ENCODE assay signal across 16 cellular contexts in genomic region chr3:35422826-35423601, GRCh38.
DNase-seq lines count a peak whose midpoint lies in the region; ATAC-seq, FAIRE-seq and TF ChIP-seq lines count a peak whose summit lies in the region.
"Had no signal": no experiment of that assay in that cellular context is flagged by ENCODE, and none has a peak within 500 bp of the region (broad histone marks: within the 10 kb centered on the region; RNA-seq: fewer than 3 reads in every experiment).

No MANE protein-coding gene starts in this region.

- H3K4me1 ChIP-seq in astrocyte (ENCODE audit: insufficient read depth, low read length) = peaks cover 15% of the 10 kb centered on the region
- no peaks in the 10 kb centered on the region for H3K4me1 ChIP-seq in hepatocyte (ENCODE audit: insufficient read depth)
- H3K4me1 ChIP-seq in effector memory CD4-positive, alpha-beta T cell (ENCODE audit: control insufficient read depth, insufficient read depth, low read length, poor library complexity, severe bottlenecking) = no peaks in the 10 kb centered on the region
- H3K4me1 ChIP-seq in gastrocnemius medialis = no peaks in the 10 kb centered on the region

- H3K36me3 ChIP-seq in astrocyte (ENCODE audit: insufficient read depth, low read length) = no peaks in the 10 kb centered on the region
- H3K36me3 ChIP-seq in hepatocyte (replicated peaks; ENCODE audit: insufficient read depth, low read depth) = no peaks in the 10 kb centered on the region
- no peaks in the 10 kb centered on the region for H3K36me3 ChIP-seq in effector memory CD4-positive, alpha-beta T cell (ENCODE audit: control insufficient read depth, insufficient read depth, low read length)
- H3K36me3 ChIP-seq in gastrocnemius medialis = no peaks in the 10 kb centered on the region

- ATAC-seq in HG03432 (IDR thresholded peaks at IDR 0.05; ENCODE audit: unreplicated experiment) (no peak), gastrocnemius medialis (no peak)
- ATAC-seq: activated CD4-positive, CD25-positive, alpha-beta regulatory T cell treated with anti-CD3 and anti-CD28 coated beads, Interleukin-2, amount 50 U/mL, for 24 hours; activated CD8-positive, alpha-beta memory T cell treated with anti-CD3 and anti-CD28 coated beads, Interleukin-2, amount 10 ng/mL, durations not matched to agents 7 days and 5 days had no signal

- H3K9me2 ChIP-seq in hepatocyte (replicated peaks; ENCODE audit: insufficient read depth) = no peaks in the 10 kb centered on the region

- peak overlapping the region; percentile 57 for H3K9ac ChIP-seq in astrocyte (ENCODE audit: low read length)

- FAIRE-seq in astrocyte (lab: Jason Lieb, UNC) (no peak), urothelium cell line (lab: Jason Lieb, UNC) (no peak)

- H3K9me3 ChIP-seq in astrocyte (ENCODE audit: insufficient read depth, low read depth, low read length) (no peaks in the 10 kb centered on the region), hepatocyte (ENCODE audit: low read depth) (no peaks in the 10 kb centered on the region), gastrocnemius medialis (no peaks in the 10 kb centered on the region)
- no peaks in the 10 kb centered on the region for H3K9me3 ChIP-seq in effector memory CD4-positive, alpha-beta T cell (ENCODE audit: control insufficient read depth, low read length)

- peaks cover 12% of the 10 kb centered on the region for H3K4me1 Mint-ChIP-seq in astrocyte (ENCODE audit: low read depth, unreplicated experiment)
- H3K4me1 Mint-ChIP-seq: activated CD8-positive, alpha-beta memory T cell treated with anti-CD3 and anti-CD28 coated beads, Interleukin-2, amount 10 ng/mL, durations not matched to agents 7 days and 5 days; naive B cell had no signal

- peak overlapping the region; percentile 78 for H3K4me2 ChIP-seq in astrocyte (ENCODE audit: low read length)
- no peak overlapping the region for H3K4me2 ChIP-seq in hepatocyte

- DNase-seq in DMS 273 (lab: John Stamatoyannopoulos, UW; ENCODE audit: unreplicated experiment) (peak; percentile 5), DMS 273 treated with DMSO at 0.1 percent for 48 hours (lab: John Stamatoyannopoulos, UW) (no peak), astrocyte (ENCODE audit: low read depth) (peak; percentile 71), hepatocyte (ENCODE audit: low spot score) (no peak), urothelium cell line (ENCODE audit: low spot score) (peak; percentile 10), gastrocnemius medialis (no peak)
- DNase-seq in effector memory CD4-positive, alpha-beta T cell = no peak
- DNase-seq: activated CD8-positive, alpha-beta memory T cell treated with anti-CD3 and anti-CD28 coated beads, Interleukin-2, amount 10 ng/mL, durations not matched to agents 7 days and 5 days; activated gamma-delta T cell; naive B cell; NCI-H2029; NCI-H526 treated with DMSO at 0.1 percent for 48 hours; T-helper 1 cell had no signal

- intact Hi-C loops in gastrocnemius medialis (cut with DNase I; ENCODE audit: low total_unique reads) = no loop called here

- H3K9me3 Mint-ChIP-seq in astrocyte (ENCODE audit: unreplicated experiment) = no peaks in the 10 kb centered on the region
- H3K9me3 Mint-ChIP-seq: naive B cell had no signal

- peak overlapping the region; percentile 29 for H3K4me3 ChIP-seq in astrocyte (ENCODE audit: insufficient read depth, low read depth, low read length)
- no peak overlapping the region for H3K4me3 ChIP-seq in hepatocyte
- no peak overlapping the region for H3K4me3 ChIP-seq in effector memory CD4-positive, alpha-beta T cell (ENCODE audit: insufficient read depth, low read depth, low read length, poor library complexity, severe bottlenecking)
- H3K4me3 ChIP-seq in gastrocnemius medialis = no peak overlapping the region

- H3K27me3 ChIP-seq in astrocyte (ENCODE audit: insufficient read depth, low read length) = no peaks in the 10 kb centered on the region
- no peaks in the 10 kb centered on the region for H3K27me3 ChIP-seq in hepatocyte
- H3K27me3 ChIP-seq in effector memory CD4-positive, alpha-beta T cell (replicated peaks; ENCODE audit: control insufficient read depth, insufficient read depth, low read length, poor library complexity, severe bottlenecking) = no peaks in the 10 kb centered on the region
- no peaks in the 10 kb centered on the region for H3K27me3 ChIP-seq in gastrocnemius medialis

- H4K20me1 ChIP-seq in astrocyte (ENCODE audit: insufficient read depth, low read length) = no peaks in the 10 kb centered on the region
- no peaks in the 10 kb centered on the region for H4K20me1 ChIP-seq in hepatocyte (ENCODE audit: insufficient read depth, poor library complexity, severe bottlenecking)

- in situ Hi-C loops in gastrocnemius medialis (cut with MboI; ENCODE audit: low sequenced_read_pairs in 4 of 4) = no loop called here

- 62% methylated on average over 6 of the region's 6 CpGs for WGBS in hepatocyte (ENCODE audit: low lambda C conversion rate, missing lambda C conversion rate)

- no peaks in the 10 kb centered on the region for H3K36me3 Mint-ChIP-seq in astrocyte (ENCODE audit: low read depth, unreplicated experiment)
- H3K36me3 Mint-ChIP-seq: activated CD8-positive, alpha-beta memory T cell treated with anti-CD3 and anti-CD28 coated beads, Interleukin-2, amount 10 ng/mL, durations not matched to agents 7 days and 5 days; naive B cell had no signal

- no peaks in the 10 kb centered on the region for H3K27me3 Mint-ChIP-seq in astrocyte (ENCODE audit: low read depth, unreplicated experiment)
- H3K27me3 Mint-ChIP-seq: activated CD8-positive, alpha-beta memory T cell treated with anti-CD3 and anti-CD28 coated beads, Interleukin-2, amount 10 ng/mL, durations not matched to agents 7 days and 5 days had no signal

- no peak for TF ChIP-seq POLR2A in gastrocnemius medialis (IDR thresholded peaks at IDR 0.05)

- H2AFZ ChIP-seq in astrocyte (ENCODE audit: low read depth, low read length) = peak overlapping the region; percentile 40
- peak overlapping the region; percentile 30 for H2AFZ ChIP-seq in hepatocyte

- H3K4me3 Mint-ChIP-seq in astrocyte (ENCODE audit: unreplicated experiment) = no peak overlapping the region
- H3K4me3 Mint-ChIP-seq: activated CD8-positive, alpha-beta memory T cell treated with anti-CD3 and anti-CD28 coated beads, Interleukin-2, amount 10 ng/mL, durations not matched to agents 7 days and 5 days; naive B cell had no signal

- no peak for TF ChIP-seq CTCF in astrocyte (IDR thresholded peaks at IDR 0.05; ENCODE audit: insufficient read depth, low read depth, low read length)
- no peak for TF ChIP-seq CTCF in hepatocyte (IDR thresholded peaks at IDR 0.05; ENCODE audit: poor library complexity)
- no peak for TF ChIP-seq CTCF in gastrocnemius medialis (IDR thresholded peaks at IDR 0.05 in 4 of 5, conservative IDR thresholded peaks at IDR 0.05 in 1 of 5)

- H3K79me2 ChIP-seq in astrocyte (ENCODE audit: insufficient read depth, low read length) (no peaks in the 10 kb centered on the region), hepatocyte (no peaks in the 10 kb centered on the region)

- H3K27ac ChIP-seq in astrocyte (ENCODE audit: low read depth, low read length) (peak overlapping the region; percentile 73), hepatocyte (no peak overlapping the region), gastrocnemius medialis (no peak overlapping the region)
- no peak overlapping the region for H3K27ac ChIP-seq in effector memory CD4-positive, alpha-beta T cell (ENCODE audit: insufficient read depth, low read length, poor library complexity, severe bottlenecking)
- H3K27ac ChIP-seq: 22Rv1 had no signal

- H3K27ac Mint-ChIP-seq in astrocyte (ENCODE audit: unreplicated experiment) = peak overlapping the region; percentile 59
- H3K27ac Mint-ChIP-seq: activated CD8-positive, alpha-beta memory T cell treated with anti-CD3 and anti-CD28 coated beads, Interleukin-2, amount 10 ng/mL, durations not matched to agents 7 days and 5 days had no signal

Comparison
In these comparisons a context has a peak if more than half of its experiments do, and no peak if none do; other contexts are left out.
1. DNase-seq: peak in DMS 273 (single experiment), astrocyte (single experiment) and urothelium cell line (single experiment); none in DMS 273 treated with DMSO at 0.1 percent for 48 hours (single experiment), hepatocyte (single experiment), effector memory CD4-positive, alpha-beta T cell (0 of 3) and gastrocnemius medialis (0 of 2).